ENCODE assay signal across 27 cellular contexts in genomic region chrX:101552714-101553113, GRCh38. TPM values are rescaled to one million over a fixed set of nuclear protein-coding genes. Genes with fewer than 3 reads are reported as not detected.
"Had no signal": no experiment of that assay in that cellular context is flagged by ENCODE, and none has a peak within 500 bp of the region (broad histone marks: within the 10 kb centered on the region; RNA-seq: fewer than 3 reads in every experiment).

No MANE protein-coding gene starts in this region.

- H3K9me3 ChIP-seq: colonic mucosa, esophagus muscularis mucosa, gastroesophageal sphincter, heart right ventricle, left lung, mucosa of descending colon, pancreas, right lobe of liver, thoracic aorta, transverse colon, vagina had no signal

- H3K4me1 ChIP-seq: colonic mucosa, foreskin keratinocyte, heart right ventricle, left lung, pancreas, right lobe of liver, transverse colon, vagina had no signal

- H3K9me3 Mint-ChIP-seq: dendritic cell treated with granulocyte-macrophage colony-stimulating factor and Interleukin-4, amounts not matched to agents 40 ng/mL and 50 ng/mL, for 4 days; natural killer cell treated with Interleukin-12 subunit alpha and Interleukin-12 subunit beta and Interleukin-15 and Interleukin-18, amount 100 ng/mL, for 72 hours; stimulated activated naive CD8-positive, alpha-beta T cell treated with anti-CD3 and anti-CD28 coated beads, Interleukin-15, Interleukin-2, amounts not matched to agents 100 ng/mL and 50 ng/mL, for 24 hours had no signal

- H3K27me3 Mint-ChIP-seq: dendritic cell treated with granulocyte-macrophage colony-stimulating factor and Interleukin-4, amounts not matched to agents 40 ng/mL and 50 ng/mL, for 4 days had no signal

- H3K36me3 Mint-ChIP-seq: naive B cell; natural killer cell treated with Interleukin-12 subunit alpha and Interleukin-12 subunit beta and Interleukin-15 and Interleukin-18, amount 100 ng/mL, for 72 hours; stimulated activated naive B cell treated with anti-CD40 and anti-IgM and Interleukin-4, amounts not matched to agents 10 μg/mL and 1 μg/mL and 100 μg/mL, for 72 hours had no signal

- H3K4me3 ChIP-seq: colonic mucosa, left lung, mucosa of descending colon, pancreas, right lobe of liver, thoracic aorta, vagina had no signal

- H3K27me3 ChIP-seq: colonic mucosa, esophagus muscularis mucosa, foreskin keratinocyte, gastroesophageal sphincter, left lung, right lobe of liver, transverse colon, vagina had no signal

- H3K4me1 Mint-ChIP-seq: endodermal cell had no signal

- H3K27ac ChIP-seq: colonic mucosa, esophagus muscularis mucosa, foreskin keratinocyte, heart right ventricle, left lung, pancreas, right lobe of liver, thoracic aorta, vagina had no signal

- H3K36me3 ChIP-seq: colonic mucosa, pancreas, right lobe of liver, thoracic aorta, transverse colon, vagina had no signal

- H3K4me3 Mint-ChIP-seq: dendritic cell treated with granulocyte-macrophage colony-stimulating factor and Interleukin-4, amounts not matched to agents 40 ng/mL and 50 ng/mL, for 4 days; mesothelial cell of epicardium; naive B cell; natural killer cell treated with Interleukin-12 subunit alpha and Interleukin-12 subunit beta and Interleukin-15 and Interleukin-18, amount 100 ng/mL, for 72 hours; stimulated activated naive B cell treated with anti-CD40 and anti-IgM and Interleukin-4, amounts not matched to agents 10 μg/mL and 1 μg/mL and 100 μg/mL, for 72 hours; stimulated activated naive CD8-positive, alpha-beta T cell treated with anti-CD3 and anti-CD28 coated beads, Interleukin-15, Interleukin-2, amounts not matched to agents 100 ng/mL and 50 ng/mL, for 24 hours had no signal

- DNase-seq: colonic mucosa; effector CD8-positive, alpha-beta T cell; endodermal cell; foreskin keratinocyte; heart right ventricle; hippocampal formation; left cardiac atrium; left lung; mesenchymal stem cell; mucosa of descending colon; naive B cell; occipital lobe; pancreas; right lobe of liver; small intestine; stimulated activated CD4-positive, alpha-beta T cell treated with anti-CD3 and anti-CD28 coated beads, Interleukin-15, amount 100 ng/mL, for 24 hours; stimulated activated CD4-positive, alpha-beta T cell treated with anti-CD3 and anti-CD28 coated beads, Interleukin-2, amount 100 ng/mL, for 48 hours; stimulated activated naive B cell treated with anti-CD40 and anti-IgM and Interleukin-4, amounts not matched to agents 10 μg/mL and 1 μg/mL and 100 μg/mL, for 72 hours; transverse colon had no signal

- H3K27ac Mint-ChIP-seq: endodermal cell; mesothelial cell of epicardium; naive B cell; natural killer cell treated with Interleukin-12 subunit alpha and Interleukin-12 subunit beta and Interleukin-15 and Interleukin-18, amount 100 ng/mL, for 72 hours; stimulated activated naive B cell treated with anti-CD40 and anti-IgM and Interleukin-4, amounts not matched to agents 10 μg/mL and 1 μg/mL and 100 μg/mL, for 72 hours; stimulated activated naive CD8-positive, alpha-beta T cell treated with anti-CD3 and anti-CD28 coated beads, Interleukin-15, Interleukin-2, amounts not matched to agents 100 ng/mL and 50 ng/mL, for 24 hours had no signal

RNA-seq across cellular contexts. Expression of gene ARMCX1, which starts 2.4 kb away (rescaled TPM):
- total RNA-seq: natural killer cell treated with Interleukin-12 subunit alpha and Interleukin-12 subunit beta and Interleukin-15 and Interleukin-18, amount 100 ng/mL, for 72 hours had no signal
